ENCODE assay signal across 10 cellular contexts in genomic region chr4:83618991-83619390, GRCh38.
DNase-seq lines count a peak whose midpoint lies in the region; ATAC-seq, FAIRE-seq and TF ChIP-seq lines count a peak whose summit lies in the region.
"Had no signal": no experiment of that assay in that cellular context is flagged by ENCODE, and none has a peak within 500 bp of the region (broad histone marks: within the 10 kb centered on the region; RNA-seq: fewer than 3 reads in every experiment).

No MANE protein-coding gene starts in this region.

- H3K4me1 ChIP-seq in ACC112 (ENCODE audit: control insufficient read depth, insufficient read depth, low read length, unreplicated experiment), result peaks cover 16% of the 10 kb centered on the region

- no peak overlapping the region for H2AFZ ChIP-seq in ACC112 (ENCODE audit: low read length, unreplicated experiment)

- no peaks in the 10 kb centered on the region for H3K27me3 ChIP-seq in ACC112 (ENCODE audit: insufficient read depth, low read length)
- H3K27me3 ChIP-seq in bronchial epithelial cell (ENCODE audit: control insufficient read depth, insufficient read depth, low read length), result no peaks in the 10 kb centered on the region

- TF ChIP-seq CTCF in bronchial epithelial cell (IDR thresholded peaks at IDR 0.05; ENCODE audit: insufficient read depth, low read length, severe bottlenecking), result no peak

- peak overlapping the region; percentile 11; the same call in 1 of the 2 replicates for H3K27ac ChIP-seq in ACC112 (ENCODE audit: low read depth, low read length)

- no peaks in the 10 kb centered on the region for H3K79me2 ChIP-seq in ACC112 (ENCODE audit: control insufficient read depth, insufficient read depth, low read length, unreplicated experiment)

- 0 out of 2 replicates have a peak overlapping the region, but pooled peaks have one; percentile 4 for H3K4me3 ChIP-seq in ACC112 (ENCODE audit: low read depth, low read length)
- H3K4me3 ChIP-seq in bronchial epithelial cell (ENCODE audit: low read depth, low read length), result no peak overlapping the region

- H3K36me3 ChIP-seq in ACC112 (ENCODE audit: insufficient read depth, low read length), result no peaks in the 10 kb centered on the region
- no peaks in the 10 kb centered on the region for H3K36me3 ChIP-seq in bronchial epithelial cell (ENCODE audit: control insufficient read depth, insufficient read depth, low read length)

- FAIRE-seq in bronchial epithelial cell (lab: Jason Lieb, UNC), result peak; percentile 50
- FAIRE-seq in frontal cortex (lab: Jason Lieb, UNC), result no peak

- DNase-seq in LoVo (ENCODE audit: low spot score) (peak; percentile 70), bronchial epithelial cell (ENCODE audit: low read depth) (peak; percentile 61), medulla oblongata (ENCODE audit: extremely low spot score) (peak; percentile 70), frontal cortex (ENCODE audit: low spot score in 2 of 2) (no peak), NCI-H510A treated with DMSO at 0.1 percent for 48 hours (lab: John Stamatoyannopoulos, UW) (no peak)
- no peak for DNase-seq in activated T-cell treated with anti-CD3 and anti-CD28 coated beads, Interleukin-2, amount 50 U/mL, for 1 hour
- DNase-seq: NCI-H748 treated with DMSO at 0.1 percent for 48 hours; stimulated activated naive CD8-positive, alpha-beta T cell treated with anti-CD3 and anti-CD28 coated beads, Interleukin-15, Interleukin-2, amounts not matched to agents 100 U/mL and 50 U/mL, for 24 hours had no signal

- no peak for ATAC-seq in HG03342 (IDR thresholded peaks at IDR 0.05; ENCODE audit: unreplicated experiment)
- ATAC-seq: stimulated activated naive CD8-positive, alpha-beta T cell treated with anti-CD3 and anti-CD28 coated beads, Interleukin-15, Interleukin-2, amounts not matched to agents 100 U/mL and 50 U/mL, for 24 hours had no signal

Comparison
In these comparisons a context has a peak if more than half of its experiments do, and no peak if none do; other contexts are left out.
1. DNase-seq: peak in LoVo (single experiment), bronchial epithelial cell (single experiment) and medulla oblongata (single experiment); none in frontal cortex (0 of 2), activated T-cell treated with anti-CD3 and anti-CD28 coated beads, Interleukin-2, amount 50 U/mL, for 1 hour (single experiment) and NCI-H510A treated with DMSO at 0.1 percent for 48 hours (single experiment).